Comparison of ENCODE assay signal across 8 cellular contexts in genomic region chr2:47906261-47907096, GRCh38. TPM values are rescaled to one million over a fixed set of nuclear protein-coding genes. Genes with fewer than 3 reads are reported as not detected.
A peak's percentile ranks its signal among the peaks of the same experiment; 100 is the strongest.
DNase-seq lines count a peak whose midpoint lies in the region; ATAC-seq and TF ChIP-seq lines count a peak whose summit lies in the region.

Gene FBXO11, minus strand, starts transcription at chr2:47906498. Its CDS starts 778 bp downstream, at chr2:47905720.

- no peaks in the 10 kb centered on the region for H3K27me3 ChIP-seq in spleen (replicated peaks in 1 of 7)

- no peaks in the 10 kb centered on the region for H3K36me3 ChIP-seq in spleen

- peak within 1 kb of the TSS; percentile 99 for H3K27ac ChIP-seq in caudate nucleus (ENCODE audit: low read depth, low read length)
- H3K27ac ChIP-seq in spleen, result peak within 1 kb of the TSS; percentile 94 to 100 (median 98)

- H3K4me3 Mint-ChIP-seq in activated B cell treated with CpG ODN at 0.5 μM for 24 hours, result peak within 1 kb of the TSS; percentile 93

- DNase-seq in AG10803 (ENCODE audit: low read depth) (peak; percentile 99), NCI-H345 (lab: John Stamatoyannopoulos, UW) (peak; percentile 99), activated B cell treated with CpG ODN at 0.5 μM for 24 hours (peak; percentile 85), caudate nucleus (lab: John Stamatoyannopoulos, UW) (peak; percentile 80 to 99 (median 95)), inferior parietal cortex (ENCODE audit: extremely low spot score) (peak; percentile 95), spleen (peak; percentile 98)

- H3K9me3 Mint-ChIP-seq in activated B cell treated with CpG ODN at 0.5 μM for 24 hours, result no peaks in the 10 kb centered on the region

- H3K4me1 ChIP-seq in spleen, result peaks cover 22 to 43% (median 36%) of the 10 kb centered on the region in 6 donors

- TF ChIP-seq POLR2A in spleen (IDR thresholded peaks at IDR 0.05), result peak; percentile 82 to 86 (median 85)

- WGBS in spleen, 5 donors, result 0 to 1% (median 1%) methylated on average over 35 to 46 of the region's 53 CpGs

- H3K4me3 ChIP-seq in AG10803 (ENCODE audit: low read length), result peak within 1 kb of the TSS; percentile 81
- H3K4me3 ChIP-seq in spleen, result peak within 1 kb of the TSS; percentile 46 to 86 (median 78)

- no peaks in the 10 kb centered on the region for H3K27me3 Mint-ChIP-seq in activated B cell treated with CpG ODN at 0.5 μM for 24 hours

- peaks cover 22% of the 10 kb centered on the region for H3K36me3 Mint-ChIP-seq in activated B cell treated with CpG ODN at 0.5 μM for 24 hours (ENCODE audit: low read depth)

- peak; percentile 78 for TF ChIP-seq CTCF in AG10803 (conservative IDR thresholded peaks at IDR 0.05; ENCODE audit: low read length)
- TF ChIP-seq CTCF in activated B cell treated with CpG ODN at 0.5 μM for 24 hours (IDR thresholded peaks at IDR 0.05), result no peak
- TF ChIP-seq CTCF in spleen (IDR thresholded peaks at IDR 0.05 in 8 of 11, conservative IDR thresholded peaks at IDR 0.05 in 3 of 11), result peak; percentile 19 to 76 (median 59)

- ATAC-seq in GM19023 (IDR thresholded peaks at IDR 0.05; ENCODE audit: unreplicated experiment) (peak; percentile 85), HG03280 (IDR thresholded peaks at IDR 0.05; ENCODE audit: unreplicated experiment) (peak; percentile 83), activated B cell treated with CpG ODN at 0.5 μM for 24 hours (ENCODE audit: low read depth) (peak; percentile 85)

- H3K9me3 ChIP-seq in spleen, result no peaks in the 10 kb centered on the region

- peak within 1 kb of the TSS; percentile 99 for H3K27ac Mint-ChIP-seq in activated B cell treated with CpG ODN at 0.5 μM for 24 hours

- intact Hi-C loops in activated B cell treated with CpG ODN at 0.5 μM for 24 hours (cut with micrococcal nuclease) (loop anchor here (1.0 to 2.0 kb wide), 8 partner anchors 8 to 514 kb away; partner anchors contain the start of genes MSH2 and MSH6), spleen (cut with DNase I; ENCODE audit: low total_unique reads) (no loop called here)

- peaks cover 42% of the 10 kb centered on the region for H3K4me1 Mint-ChIP-seq in activated B cell treated with CpG ODN at 0.5 μM for 24 hours

- CTCF ChIA-PET in activated B cell treated with CpG ODN at 0.5 μM for 24 hours (lab: Charles Lee), result interaction anchor here (0.5 to 1.9 kb wide), 10 partner anchors 9 to 605 kb away, joined by 3 to 15 read pairs (median 4); no protein-coding TSS in a partner anchor

- POLR2A ChIA-PET in activated B cell treated with CpG ODN at 0.5 μM for 24 hours (lab: Charles Lee), result interaction anchor here (0.5 to 1.6 kb wide), 14 partner anchors 9 to 724 kb away, joined by 3 to 21 read pairs (median 4); partner anchors contain the start of gene MSH6

RNA-seq across cellular contexts. Expression of gene FBXO11, which starts in this region (rescaled TPM):
- total RNA-seq in activated B cell treated with CpG ODN at 0.5 μM for 24 hours (77.8 and 89.1 TPM in 2 replicates), spleen (10 to 100 TPM; 64.8 to 91.3 (median 78.5) TPM)
- 10 to 100 TPM; 23.9 to 35.6 (median 27.8) TPM for polyA plus RNA-seq in spleen

Comparison
In these comparisons a context has a peak if more than half of its experiments do, and no peak if none do; other contexts are left out.
1. Peak in every context shown above with its lines: DNase-seq, ATAC-seq, H3K4me3 ChIP-seq and H3K27ac ChIP-seq.